ENCODE assay signal across 8 cellular contexts in genomic region chr7:40437498-40437897, GRCh38.
DNase-seq lines count a peak whose midpoint lies in the region.

No MANE protein-coding gene starts in this region.

- DNase-seq in AG20443 (ENCODE audit: low spot score), result peak; percentile 82
- peak; percentile 15 for DNase-seq in NCI-H1694 (lab: John Stamatoyannopoulos, UW)
- peak; percentile 45 for DNase-seq in dermis blood vessel endothelial cell
- peak; percentile 88 for DNase-seq in myocyte (ENCODE audit: low read depth)
- no peak for DNase-seq in DMS53 (lab: John Stamatoyannopoulos, UW)
- no peak for DNase-seq in T-helper 2 cell
- no peak for DNase-seq in NCI-H2171 (lab: John Stamatoyannopoulos, UW)
- DNase-seq in OCI-M1 (lab: John Stamatoyannopoulos, UW), result no peak

Comparison
In these comparisons a context has a peak if more than half of its experiments do, and no peak if none do; other contexts are left out.
1. DNase-seq: peak in AG20443 (single experiment), NCI-H1694 (single experiment), dermis blood vessel endothelial cell (single experiment) and myocyte (single experiment); none in DMS53 (single experiment), T-helper 2 cell (0 of 5), NCI-H2171 (single experiment) and OCI-M1 (single experiment).